In genomic region chr7:122423591-122423990, GRCh38 we compare ENCODE assay signal across 25 cellular contexts.
DNase-seq lines count a peak whose midpoint lies in the region; ATAC-seq and TF ChIP-seq lines count a peak whose summit lies in the region.
"Had no signal": no experiment of that assay in that cellular context is flagged by ENCODE, and none has a peak within 500 bp of the region (broad histone marks: within the 10 kb centered on the region; RNA-seq: fewer than 3 reads in every experiment).

No MANE protein-coding gene starts in this region.

- 55% methylated on average over 4 of the region's 4 CpGs for WGBS in mammary epithelial cell (ENCODE audit: low coverage, missing lambda C conversion rate)

- H3K9me3 ChIP-seq in mammary epithelial cell (replicated peaks; ENCODE audit: insufficient read depth, low read length) (no peaks in the 10 kb centered on the region), right atrium auricular region (no peaks in the 10 kb centered on the region), uterus (no peaks in the 10 kb centered on the region)
- H3K9me3 ChIP-seq: A549; BLaER1 treated with 17β-estradiol and CSF1 and Interleukin-3, amounts not matched to agents 10 nM and 100 nM; HAP-1; Peyer's patch; SK-N-SH had no signal

- H3K4me1 ChIP-seq in mammary epithelial cell (ENCODE audit: insufficient read depth, low read length) (no peaks in the 10 kb centered on the region), foreskin keratinocyte (no peaks in the 10 kb centered on the region), right atrium auricular region (no peaks in the 10 kb centered on the region), uterus (no peaks in the 10 kb centered on the region)
- H3K4me1 ChIP-seq: A549; BLaER1 treated with 17β-estradiol and CSF1 and Interleukin-3, amounts not matched to agents 10 nM and 100 nM; HAP-1; Peyer's patch had no signal

- H3K27me3 ChIP-seq in mammary epithelial cell (ENCODE audit: insufficient read depth, low read length) (no peaks in the 10 kb centered on the region), foreskin keratinocyte (peaks cover 4% of the 10 kb centered on the region), right atrium auricular region (no peaks in the 10 kb centered on the region), uterus (no peaks in the 10 kb centered on the region)
- H3K27me3 ChIP-seq: BLaER1 treated with 17β-estradiol and CSF1 and Interleukin-3, amounts not matched to agents 10 nM and 100 nM; Peyer's patch had no signal

- no peaks in the 10 kb centered on the region for H4K20me1 ChIP-seq in mammary epithelial cell (ENCODE audit: insufficient read depth, low read length)
- H4K20me1 ChIP-seq: BLaER1 treated with 17β-estradiol and CSF1 and Interleukin-3, amounts not matched to agents 10 nM and 100 nM had no signal

- in situ Hi-C loops in mammary epithelial cell (cut with MboI; ENCODE audit: low sequenced_read_pairs in 2 of 2): no loop called here

- H3K4me2 ChIP-seq in mammary epithelial cell (ENCODE audit: insufficient read depth, low read depth, low read length): no peak overlapping the region
- H3K4me2 ChIP-seq: A549; BLaER1 treated with 17β-estradiol and CSF1 and Interleukin-3, amounts not matched to agents 10 nM and 100 nM; GM23338; SK-N-SH had no signal

- TF ChIP-seq POLR2A in uterus (IDR thresholded peaks at IDR 0.05): no peak

- H3K4me3 ChIP-seq in mammary epithelial cell (replicated peaks in 1 of 3; ENCODE audit: insufficient read depth in 1 of 3, low read depth in 2 of 3, low read length in 3 of 3) (no peak overlapping the region), right atrium auricular region (no peak overlapping the region), uterus (no peak overlapping the region)
- H3K4me3 ChIP-seq: A549; BLaER1 treated with 17β-estradiol and CSF1 and Interleukin-3, amounts not matched to agents 10 nM and 100 nM; GM12878; GM23338; HAP-1; K562; Peyer's patch had no signal

- dilution Hi-C loops in mammary epithelial cell (cut with HindIII; ENCODE audit: low sequenced_read_pairs): no loop called here

- no peaks in the 10 kb centered on the region for H3K79me2 ChIP-seq in mammary epithelial cell (ENCODE audit: insufficient read depth, low read length)

- intact Hi-C loops in mammary epithelial cell (cut with micrococcal nuclease) (no loop called here), uterus (cut with DNase I; ENCODE audit: low total_unique reads) (no loop called here)

- H2AFZ ChIP-seq in mammary epithelial cell (ENCODE audit: low read depth, low read length): no peak overlapping the region
- H2AFZ ChIP-seq: GM23338 had no signal

- ATAC-seq in foreskin keratinocyte: peak; percentile 18
- ATAC-seq: A549, GM12878, GM23338, K562 had no signal

- CTCF ChIA-PET in mammary epithelial cell (lab: Charles Lee; ENCODE audit: low non-redundant PET): no interaction called here

- H3K36me3 ChIP-seq in mammary epithelial cell (ENCODE audit: insufficient read depth, low read length) (no peaks in the 10 kb centered on the region), right atrium auricular region (no peaks in the 10 kb centered on the region), uterus (no peaks in the 10 kb centered on the region)
- H3K36me3 ChIP-seq: BLaER1 treated with 17β-estradiol and CSF1 and Interleukin-3, amounts not matched to agents 10 nM and 100 nM; HAP-1; Peyer's patch had no signal

- H3K9ac ChIP-seq in mammary epithelial cell (ENCODE audit: insufficient read depth, low read length): no peak overlapping the region
- H3K9ac ChIP-seq: BLaER1 treated with 17β-estradiol and CSF1 and Interleukin-3, amounts not matched to agents 10 nM and 100 nM; SK-N-SH had no signal

- no peak overlapping the region for H3K27ac ChIP-seq in mammary epithelial cell (ENCODE audit: insufficient read depth, low read depth, low read length)
- H3K27ac ChIP-seq in foreskin keratinocyte: no peak overlapping the region
- H3K27ac ChIP-seq in right atrium auricular region: no peak overlapping the region
- H3K27ac ChIP-seq in uterus: no peak overlapping the region
- H3K27ac ChIP-seq: A549; BLaER1 treated with 17β-estradiol and CSF1 and Interleukin-3, amounts not matched to agents 10 nM and 100 nM; Peyer's patch had no signal

- TF ChIP-seq CTCF in mammary epithelial cell (conservative IDR thresholded peaks at IDR 0.05 in 1 of 2, IDR thresholded peaks at IDR 0.05 in 1 of 2; ENCODE audit: extremely low read depth in 1 of 2, insufficient read depth in 1 of 2, low read depth in 1 of 2, low read length in 2 of 2): no peak
- no peak for TF ChIP-seq CTCF in foreskin keratinocyte (conservative IDR thresholded peaks at IDR 0.05)
- no peak for TF ChIP-seq CTCF in right atrium auricular region (IDR thresholded peaks at IDR 0.05)
- TF ChIP-seq CTCF in uterus (IDR thresholded peaks at IDR 0.05): no peak

- peak; percentile 84 for DNase-seq in NCI-H1105 (lab: John Stamatoyannopoulos, UW)
- DNase-seq in NCI-H226: peak; percentile 39
- peak; percentile 43 for DNase-seq in mammary epithelial cell
- peak; percentile 50 to 67 for DNase-seq in foreskin keratinocyte
- no peak for DNase-seq in right atrium auricular region (ENCODE audit: low spot score)
- DNase-seq in DMS53 (lab: John Stamatoyannopoulos, UW): no peak
- no peak for DNase-seq in uterus
- DNase-seq: AML-193; CD4-positive, alpha-beta T cell; GDM1; HFFc6; Kasumi-1; MV-4-11; NCI-H2029; NCI-H446; NCI-H526; Peyer's patch; SK-N-SH; SW 1271 had no signal

- BruUV-seq in mammary epithelial cell (replicated peaks; lab: Mats Ljungman, UMichigan): no TSS peak

Comparison
In these comparisons a context has a peak if more than half of its experiments do, and no peak if none do; other contexts are left out.
1. DNase-seq: peak in NCI-H1105 (single experiment), NCI-H226 (single experiment), mammary epithelial cell (single experiment) and foreskin keratinocyte (2 of 2); none in right atrium auricular region (single experiment), DMS53 (single experiment) and uterus (0 of 2).